ENCODE assay signal across 27 cellular contexts in genomic region chr10:96304241-96304640, GRCh38. TPM values are rescaled to one million over a fixed set of nuclear protein-coding genes. Genes with fewer than 3 reads are reported as not detected.
"Had no signal": no experiment of that assay in that cellular context is flagged by ENCODE, and none has a peak within 500 bp of the region (broad histone marks: within the 10 kb centered on the region; RNA-seq: fewer than 3 reads in every experiment).

Gene DNTT, plus strand, starts transcription at chr10:96304434. Its CDS starts 64 bp downstream, at chr10:96304498.

- H3K9me3 ChIP-seq: adrenal gland, colonic mucosa, MG63, Peyer's patch, SJCRH30, SK-N-SH had no signal

- H3K9me2 ChIP-seq: SK-N-SH had no signal

- H3K27ac ChIP-seq: adrenal gland, colonic mucosa, Peyer's patch, RWPE1, SJCRH30, VCaP had no signal

- H3K4me3 ChIP-seq: adrenal gland, colonic mucosa, MG63, Peyer's patch, SJCRH30 had no signal

- H3K4me2 ChIP-seq: SK-N-SH had no signal

- H3K27me3 ChIP-seq: adrenal gland, colonic mucosa, Peyer's patch, SJCRH30 had no signal

- H3K9ac ChIP-seq: SK-N-SH had no signal

- H3K4me1 ChIP-seq: adrenal gland, colonic mucosa, Peyer's patch, SJCRH30 had no signal

- DNase-seq: activated CD4-positive, alpha-beta memory T cell treated with anti-CD3 and anti-CD28 coated beads for 36 hours; activated CD4-positive, alpha-beta T cell treated with anti-CD3 and anti-CD28 coated beads, Interleukin-2, amount 10 ng/mL, durations not matched to agents 7 days and 5 days; activated CD4-positive, CD25-positive, alpha-beta regulatory T cell; activated CD8-positive, alpha-beta memory T cell treated with anti-CD3 and anti-CD28 coated beads for 24 hours; activated naive CD4-positive, alpha-beta T cell treated with anti-CD3 and anti-CD28 coated beads, Interleukin-2, amount 50 U/mL, for 16 hours; activated naive CD8-positive, alpha-beta T cell treated with anti-CD3 and anti-CD28 coated beads, Interleukin-2, amount 10 ng/mL, durations not matched to agents 7 days and 5 days; activated T-cell treated with anti-CD3 and anti-CD28 coated beads for 4 hours; adrenal gland; anterior cingulate cortex; colonic mucosa; MG63; MV-4-11; NCI-H1092 treated with DMSO at 0.1 percent for 48 hours; NCI-H1417 treated with DMSO at 0.1 percent for 48 hours; NCI-H1694; NCI-H2029; NCI-H345; NCI-H510A; NCI-H526 treated with DMSO at 0.1 percent for 48 hours; NCI-H82; Peyer's patch; Right ventricle myocardium superior; SJCRH30; SK-N-SH; T-helper 1 cell had no signal

- H3K36me3 ChIP-seq: adrenal gland, colonic mucosa, MG63, Peyer's patch, SJCRH30 had no signal

RNA-seq across cellular contexts. Expression of gene DNTT, which starts in this region (rescaled TPM):
- polyA plus RNA-seq: adrenal gland, SK-N-SH had no signal
